ENCODE assay signal across 1 cellular context in genomic region chr1:110490791-110491451, GRCh38.
A peak's percentile ranks its signal among the peaks of the same experiment; 100 is the strongest.
TF ChIP-seq lines count a peak whose summit lies in the region.

No MANE protein-coding gene starts in this region.

TF ChIP-seq in HepG2, 621 proteins besides CTCF, POLR2A, EP300 and RAD21 (continued from another document):
- no peak for TF ChIP-seq MAFF (IDR thresholded peaks at IDR 0.05; ENCODE audit: low read depth, low read length)
- TF ChIP-seq CREB1 (IDR thresholded peaks at IDR 0.05) = peak; percentile 96
- no peak for TF ChIP-seq CREB1 (CRISPR knock-in tag; IDR thresholded peaks at IDR 0.05)
- peak; percentile 95 for TF ChIP-seq ATF7 (IDR thresholded peaks at IDR 0.05)
- TF ChIP-seq ATF7 (CRISPR knock-in tag; IDR thresholded peaks at IDR 0.05) = no peak
- 0 out of 2 replicates have a peak, but pooled peaks have one; percentile 27 for TF ChIP-seq CEBPB (IDR thresholded peaks at IDR 0.05; ENCODE audit: borderline replicate concordance, low read depth, low read length)
- no peak for TF ChIP-seq MTA3 (CRISPR knock-in tag; IDR thresholded peaks at IDR 0.05)
TF ChIP-seq in HepG2: peak in this region for 3.
